ENCODE assay signal across 25 cellular contexts in the genomic region with DNA sequence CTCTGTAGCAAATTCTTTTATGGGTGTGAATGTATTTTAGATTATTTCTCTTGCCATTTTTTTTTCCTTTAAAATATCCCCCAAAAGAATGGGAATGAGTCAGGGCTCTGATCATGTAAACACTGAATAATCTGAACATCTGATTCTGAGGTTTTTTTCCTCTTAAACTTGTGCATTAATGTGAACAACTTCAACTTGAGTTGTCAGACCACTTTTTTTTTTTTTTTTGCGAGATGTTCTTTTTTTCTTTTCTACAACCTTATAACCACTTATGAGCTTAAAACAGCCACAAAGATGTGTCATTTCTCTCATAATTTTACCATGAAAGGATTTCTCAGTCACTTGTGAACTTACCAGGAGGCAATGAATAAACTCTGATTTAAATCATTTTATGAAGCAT.
"Had no signal": no experiment of that assay in that cellular context is flagged by ENCODE, and none has a peak within 500 bp of the region (broad histone marks: within the 10 kb centered on the region; RNA-seq: fewer than 3 reads in every experiment).

No MANE protein-coding gene starts in this region.

- H3K4me1 ChIP-seq: SJCRH30 had no signal

- H3K27ac Mint-ChIP-seq: activated CD4-positive, alpha-beta T cell treated with anti-CD3 and anti-CD28 coated beads, Interleukin-2, amount 10 ng/mL, durations not matched to agents 24 days and 14 days; activated CD8-positive, alpha-beta memory T cell treated with anti-CD3 and anti-CD28 coated beads, Interleukin-2, amount 10 ng/mL, durations not matched to agents 7 days and 5 days; activated naive CD4-positive, alpha-beta T cell treated with anti-CD3 and anti-CD28 coated beads, Interleukin-2, amount 50 U/mL, for 24 hours; activated T-cell treated with anti-CD3 and anti-CD28 coated beads, Interleukin-2, amount 50 U/mL, for 24 hours; activated T-helper 1 cell treated with anti-CD3 and anti-CD28 coated beads, Interleukin-12 subunit alpha, Interleukin-12 subunit beta, Interleukin-2, Interleukin-4 antibody, amounts not matched to agents 30 ng/mL and 10 ng/mL and 1 ng/mL, durations not matched to agents 14 hours and 24 hours and 36 hours; WTC11 had no signal

- H3K4me3 Mint-ChIP-seq: activated CD4-positive, alpha-beta T cell treated with anti-CD3 and anti-CD28 coated beads, Interleukin-2, amount 10 ng/mL, durations not matched to agents 24 days and 14 days; activated CD8-positive, alpha-beta memory T cell treated with anti-CD3 and anti-CD28 coated beads, Interleukin-2, amount 10 ng/mL, durations not matched to agents 7 days and 5 days; activated naive CD4-positive, alpha-beta T cell treated with anti-CD3 and anti-CD28 coated beads, Interleukin-2, amount 50 U/mL, for 24 hours; activated T-cell treated with anti-CD3 and anti-CD28 coated beads, Interleukin-2, amount 50 U/mL, for 24 hours; activated T-helper 1 cell treated with anti-CD3 and anti-CD28 coated beads, Interleukin-12 subunit alpha, Interleukin-12 subunit beta, Interleukin-2, Interleukin-4 antibody, amounts not matched to agents 30 ng/mL and 10 ng/mL and 1 ng/mL, durations not matched to agents 14 hours and 24 hours and 36 hours; WTC11 had no signal

- H3K27ac ChIP-seq: brain microvascular endothelial cell, cardiac muscle cell, SJCRH30 had no signal

- H3K27me3 ChIP-seq: brain microvascular endothelial cell, cardiac muscle cell, SJCRH30 had no signal

- H3K4me2 ChIP-seq: SK-N-SH had no signal

- H3K4me1 Mint-ChIP-seq: activated CD4-positive, alpha-beta T cell treated with anti-CD3 and anti-CD28 coated beads, Interleukin-2, amount 10 ng/mL, durations not matched to agents 24 days and 14 days; activated CD8-positive, alpha-beta memory T cell treated with anti-CD3 and anti-CD28 coated beads, Interleukin-2, amount 10 ng/mL, durations not matched to agents 7 days and 5 days; activated naive CD4-positive, alpha-beta T cell treated with anti-CD3 and anti-CD28 coated beads, Interleukin-2, amount 50 U/mL, for 24 hours had no signal

- H3K36me3 ChIP-seq: brain microvascular endothelial cell, cardiac muscle cell, SJCRH30 had no signal

- H3K9ac ChIP-seq: SK-N-SH had no signal

- H3K4me3 ChIP-seq: cardiac muscle cell, SJCRH30 had no signal

- H3K9me3 Mint-ChIP-seq: activated CD4-positive, alpha-beta T cell treated with anti-CD3 and anti-CD28 coated beads, Interleukin-2, amount 10 ng/mL, durations not matched to agents 24 days and 14 days; activated T-helper 1 cell treated with anti-CD3 and anti-CD28 coated beads, Interleukin-12 subunit alpha, Interleukin-12 subunit beta, Interleukin-2, Interleukin-4 antibody, amounts not matched to agents 30 ng/mL and 10 ng/mL and 1 ng/mL, durations not matched to agents 14 hours and 24 hours and 36 hours had no signal

- ATAC-seq: activated CD8-positive, alpha-beta memory T cell treated with anti-CD3 and anti-CD28 coated beads, Interleukin-2, amount 10 ng/mL, durations not matched to agents 7 days and 5 days; WTC11 had no signal

- DNase-seq: activated CD4-positive, alpha-beta T cell treated with anti-CD3 and anti-CD28 coated beads, Interleukin-2, amount 10 ng/mL, durations not matched to agents 24 days and 14 days; activated CD4-positive, alpha-beta T cell treated with anti-CD3 and anti-CD28 coated beads, Interleukin-2, amount 50 U/mL, for 48 hours; activated CD4-positive, CD25-positive, alpha-beta regulatory T cell treated with anti-CD3 and anti-CD28 coated beads, Interleukin-2, amount 50 U/mL, for 72 hours; activated CD8-positive, alpha-beta memory T cell treated with anti-CD3 and anti-CD28 coated beads, Interleukin-2, amount 10 ng/mL, durations not matched to agents 7 days and 5 days; activated effector memory CD4-positive, alpha-beta T cell treated with Interleukin-2 at 50 U/mL for 16 hours; activated naive CD4-positive, alpha-beta T cell; activated T-cell treated with anti-CD3 and anti-CD28 coated beads, Interleukin-2, amount 50 U/mL, for 24 hours; aorta; brain microvascular endothelial cell; MM.1S; NCI-H1105; NCI-H1436; NCI-H1694 treated with DMSO at 0.1 percent for 48 hours; NCI-H2029 treated with DMSO at 0.1 percent for 48 hours; NCI-H345; NCI-H510A; NCI-H526 treated with DMSO at 0.1 percent for 48 hours; NCI-H82; SJCRH30; SK-N-SH; SW 1271 had no signal

- H3K9me3 ChIP-seq: SJCRH30, SK-N-SH had no signal

- H3K36me3 Mint-ChIP-seq: activated CD8-positive, alpha-beta memory T cell treated with anti-CD3 and anti-CD28 coated beads, Interleukin-2, amount 10 ng/mL, durations not matched to agents 7 days and 5 days had no signal
